Comparison of ENCODE assay signal across 8 cellular contexts in the genomic region with DNA sequence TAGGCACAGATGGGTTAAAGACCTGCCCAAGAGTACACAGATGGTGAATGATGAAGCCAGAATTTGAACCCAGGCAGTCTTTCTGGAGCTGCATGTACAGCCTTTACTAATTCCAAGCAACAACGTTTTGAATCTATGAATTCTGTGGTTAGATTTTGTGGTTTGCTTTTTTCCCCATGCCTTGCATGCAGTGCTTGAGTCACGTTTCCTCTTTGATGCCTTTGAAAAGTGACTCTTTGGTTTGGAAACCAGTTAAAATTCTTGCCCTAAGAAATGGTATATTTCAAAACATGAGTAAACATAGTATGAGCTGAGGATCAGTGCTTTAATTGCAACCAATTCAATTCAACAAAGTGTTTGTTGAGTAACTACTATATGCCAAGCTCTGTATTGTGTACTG. TPM values are rescaled to one million over a fixed set of nuclear protein-coding genes. Genes with fewer than 3 reads are reported as not detected.
DNase-seq lines count a peak whose midpoint lies in the region; TF ChIP-seq lines count a peak whose summit lies in the region.

No MANE protein-coding gene starts in this region.

- peaks cover 31% of the 10 kb centered on the region for H3K4me1 Mint-ChIP-seq in activated naive CD4-positive, alpha-beta T cell treated with anti-CD3 and anti-CD28 coated beads, Interleukin-2, amount 50 U/mL, for 24 hours
- H3K4me1 Mint-ChIP-seq in osteocyte (ENCODE audit: unreplicated experiment) = peaks cover 4% of the 10 kb centered on the region

- no peaks in the 10 kb centered on the region for H3K27me3 Mint-ChIP-seq in activated naive CD4-positive, alpha-beta T cell treated with anti-CD3 and anti-CD28 coated beads, Interleukin-2, amount 50 U/mL, for 24 hours
- H3K27me3 Mint-ChIP-seq in osteocyte (ENCODE audit: unreplicated experiment) = peaks cover 3% of the 10 kb centered on the region

- no peaks in the 10 kb centered on the region for H3K4me1 ChIP-seq in BE2C

- H3K27ac Mint-ChIP-seq in activated naive CD4-positive, alpha-beta T cell treated with anti-CD3 and anti-CD28 coated beads, Interleukin-2, amount 50 U/mL, for 24 hours = peak overlapping the region; percentile 72
- no peak overlapping the region for H3K27ac Mint-ChIP-seq in osteocyte (ENCODE audit: unreplicated experiment)

- H3K9me3 Mint-ChIP-seq in activated naive CD4-positive, alpha-beta T cell treated with anti-CD3 and anti-CD28 coated beads, Interleukin-2, amount 50 U/mL, for 24 hours = no peaks in the 10 kb centered on the region
- H3K9me3 Mint-ChIP-seq in osteocyte (ENCODE audit: unreplicated experiment) = no peaks in the 10 kb centered on the region

- H3K36me3 ChIP-seq in BE2C = no peaks in the 10 kb centered on the region

- intact Hi-C loops in lower leg skin (cut with DNase I; ENCODE audit: low total_unique reads) = no loop called here

- H3K36me3 Mint-ChIP-seq in activated naive CD4-positive, alpha-beta T cell treated with anti-CD3 and anti-CD28 coated beads, Interleukin-2, amount 50 U/mL, for 24 hours = no peaks in the 10 kb centered on the region
- no peaks in the 10 kb centered on the region for H3K36me3 Mint-ChIP-seq in osteocyte (ENCODE audit: unreplicated experiment)

- DNase-seq in GF-D8 (lab: John Stamatoyannopoulos, UW) (peak; percentile 32), NOMO-1 treated with DMSO at 0.1 percent for 48 hours (lab: John Stamatoyannopoulos, UW; ENCODE audit: unreplicated experiment) (peak; percentile 95), non-pigmented ciliary epithelial cell (ENCODE audit: low read depth) (peak; percentile 69), DMS153 treated with DMSO at 0.1 percent for 48 hours (lab: John Stamatoyannopoulos, UW; ENCODE audit: unreplicated experiment) (no peak), BE2C (no peak), lower leg skin (ENCODE audit: low spot score in 2 of 2) (no peak), osteocyte (ENCODE audit: extremely low spot score, unreplicated experiment) (no peak)

- TF ChIP-seq CTCF in BE2C (IDR thresholded peaks at IDR 0.05; ENCODE audit: low read depth, low read length) (no peak), lower leg skin (IDR thresholded peaks at IDR 0.05) (no peak), osteocyte (IDR thresholded peaks at IDR 0.05) (no peak)

- H3K27me3 ChIP-seq in BE2C = no peaks in the 10 kb centered on the region

- no peak overlapping the region for H3K4me3 ChIP-seq in BE2C (ENCODE audit: low read depth, low read length)
- H3K4me3 ChIP-seq in lower leg skin (ENCODE audit: low read depth, poor library complexity, severe bottlenecking) = no peak overlapping the region

- 35 to 49% methylated on average over 2 of the region's 2 CpGs for WGBS in lower leg skin, 2 donors

- TF ChIP-seq POLR2A in lower leg skin (IDR thresholded peaks at IDR 0.05) = no peak

- H3K9me3 ChIP-seq in BE2C = no peaks in the 10 kb centered on the region

- peak overlapping the region; percentile 8 for H3K4me3 Mint-ChIP-seq in activated naive CD4-positive, alpha-beta T cell treated with anti-CD3 and anti-CD28 coated beads, Interleukin-2, amount 50 U/mL, for 24 hours
- H3K4me3 Mint-ChIP-seq in osteocyte (ENCODE audit: unreplicated experiment) = no peak overlapping the region

RNA-seq across cellular contexts. Expression of a gene that starts 48.2 kb away (rescaled TPM):
- polyA plus RNA-seq in BE2C (2012; ENCODE audit: insufficient read depth, insufficient read length, low read depth) = 42.0 TPM
- total RNA-seq in lower leg skin (10 to 100 TPM; 24.2 to 40.2 (median 35.9) TPM), osteocyte (36.2 and 39.6 TPM in 2 replicates)

Comparison
In these comparisons a context has a peak if more than half of its experiments do, and no peak if none do; other contexts are left out.
1. DNase-seq: peak in GF-D8 (single experiment), NOMO-1 treated with DMSO at 0.1 percent for 48 hours (single experiment) and non-pigmented ciliary epithelial cell (single experiment); none in DMS153 treated with DMSO at 0.1 percent for 48 hours (single experiment), BE2C (single experiment), lower leg skin (0 of 2) and osteocyte (single experiment).